8 cellular contexts compared by ENCODE assay signal in genomic region chr1:114511048-114511785, GRCh38. TPM values are rescaled to one million over a fixed set of nuclear protein-coding genes. Genes with fewer than 3 reads are reported as not detected.
DNase-seq lines count a peak whose midpoint lies in the region; ATAC-seq and TF ChIP-seq lines count a peak whose summit lies in the region.

Gene TRIM33 (minus strand): TSS chr1:114511203. CDS start chr1:114511076, 127 bp downstream.

- H3K9me3 ChIP-seq in iPS-18c (ENCODE audit: control insufficient read depth, insufficient read depth, low read length) (no peaks in the 10 kb centered on the region), skeletal muscle tissue (ENCODE audit: control insufficient read depth in 3 of 3, low read length in 3 of 3) (no peaks in the 10 kb centered on the region)

- H3K27ac ChIP-seq in ACC112 (ENCODE audit: low read depth, low read length) (peak within 1 kb of the TSS; percentile 70), VCaP (peak within 1 kb of the TSS; percentile 93), skeletal muscle tissue (ENCODE audit: low read depth, low read length) (peak within 1 kb of the TSS; percentile 97)

- H3K79me2 ChIP-seq in ACC112 (ENCODE audit: control insufficient read depth, insufficient read depth, low read length, unreplicated experiment), result peaks cover 46% of the 10 kb centered on the region

- H3K9ac ChIP-seq in skeletal muscle tissue (ENCODE audit: low read depth in 1 of 3, low read length in 3 of 3), result peak within 1 kb of the TSS; percentile 89 to 96 (median 94)

- 0 out of 2 replicates have a peak, but pooled peaks cover 6% of the 10 kb centered on the region for H3K36me3 ChIP-seq in ACC112 (ENCODE audit: insufficient read depth, low read length)
- no peaks in the 10 kb centered on the region for H3K36me3 ChIP-seq in skeletal muscle tissue (ENCODE audit: control insufficient read depth in 3 of 3, insufficient read depth in 3 of 3, low read length in 3 of 3)

- peak; percentile 95 for DNase-seq in NCI-H2171 (lab: John Stamatoyannopoulos, UW)
- peak; percentile 77 to 94 for DNase-seq in T47D (ENCODE audit: low read depth in 1 of 2, low spot score in 1 of 2)

- H3K4me3 ChIP-seq in ACC112 (ENCODE audit: low read depth, low read length) (peak within 1 kb of the TSS; percentile 95), iPS-18c (ENCODE audit: insufficient read depth, low read depth, low read length) (peak within 1 kb of the TSS; percentile 97), skeletal muscle tissue (ENCODE audit: low read length in 3 of 3) (peak within 1 kb of the TSS; percentile 84 to 95 (median 95))

- in situ Hi-C loops in T47D (cut with HindIII; ENCODE audit: low pct_unique_long_range_greater_than_20kb, low sequenced_read_pairs), result no loop called here

- ATAC-seq in GM18868 (IDR thresholded peaks at IDR 0.05; ENCODE audit: unreplicated experiment) (peak; percentile 79), HG03103 (IDR thresholded peaks at IDR 0.05; ENCODE audit: low read depth, unreplicated experiment) (peak; percentile 57)

- no peak for TF ChIP-seq CTCF in VCaP (conservative IDR thresholded peaks at IDR 0.05)

- H3K4me1 ChIP-seq in ACC112 (ENCODE audit: control insufficient read depth, insufficient read depth, low read length, unreplicated experiment), result peaks cover 14% of the 10 kb centered on the region
- peaks cover 24 to 31% (median 29%) of the 10 kb centered on the region in 3 donors for H3K4me1 ChIP-seq in skeletal muscle tissue (ENCODE audit: control insufficient read depth in 3 of 3, insufficient read depth in 3 of 3, low read length in 3 of 3)

- peak within 1 kb of the TSS; percentile 81 for H2AFZ ChIP-seq in ACC112 (ENCODE audit: low read length, unreplicated experiment)

- H3K27me3 ChIP-seq in ACC112 (ENCODE audit: insufficient read depth, low read length) (no peaks in the 10 kb centered on the region), skeletal muscle tissue (ENCODE audit: control insufficient read depth in 3 of 3, insufficient read depth in 3 of 3, low read length in 3 of 3) (no peaks in the 10 kb centered on the region)

RNA-seq across cellular contexts. Expression of gene TRIM33, which starts in this region (rescaled TPM):
- 21.4 TPM for total RNA-seq in skeletal muscle tissue

Comparison
In these comparisons a context has a peak if more than half of its experiments do, and no peak if none do; other contexts are left out.
1. Peak in every context shown above with its lines: DNase-seq, ATAC-seq, H3K4me3 ChIP-seq and H3K27ac ChIP-seq.